1 cellular context compared by ENCODE assay signal in the genomic region with DNA sequence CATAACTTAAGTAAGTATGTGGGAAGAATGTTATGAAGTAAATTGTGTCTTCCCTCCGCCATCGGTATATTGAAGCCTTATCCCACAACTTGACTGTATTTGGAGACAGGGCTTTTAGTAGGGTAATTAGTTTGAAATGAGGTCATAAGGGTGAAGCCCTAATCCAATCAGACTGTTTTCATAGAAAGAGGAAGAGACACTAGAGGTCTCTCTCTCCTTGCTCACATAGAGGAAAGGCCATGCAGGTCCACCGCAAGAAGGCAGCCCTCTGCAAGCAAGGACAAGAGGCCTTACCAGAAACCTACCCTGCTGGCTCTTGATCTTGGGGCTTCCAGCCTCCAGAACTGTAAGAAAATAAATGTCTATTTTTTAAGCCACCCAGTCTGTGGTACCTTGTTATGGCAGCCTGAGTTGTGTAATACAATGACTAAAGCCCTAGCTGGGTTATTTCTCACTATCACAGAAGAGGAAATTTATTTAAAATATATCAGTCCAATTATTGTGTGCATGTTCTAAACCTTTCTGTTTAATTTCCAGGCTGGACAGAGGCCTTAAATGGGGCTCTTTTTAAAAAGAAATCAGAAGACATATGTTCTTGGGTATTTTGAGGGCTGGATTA.
TF ChIP-seq lines count a peak whose summit lies in the region.

No MANE protein-coding gene starts in this region.

TF ChIP-seq in WTC11, 78 proteins besides CTCF, POLR2A, EP300 and RAD21 (continued from another document):
- TF ChIP-seq, protein P1, sequence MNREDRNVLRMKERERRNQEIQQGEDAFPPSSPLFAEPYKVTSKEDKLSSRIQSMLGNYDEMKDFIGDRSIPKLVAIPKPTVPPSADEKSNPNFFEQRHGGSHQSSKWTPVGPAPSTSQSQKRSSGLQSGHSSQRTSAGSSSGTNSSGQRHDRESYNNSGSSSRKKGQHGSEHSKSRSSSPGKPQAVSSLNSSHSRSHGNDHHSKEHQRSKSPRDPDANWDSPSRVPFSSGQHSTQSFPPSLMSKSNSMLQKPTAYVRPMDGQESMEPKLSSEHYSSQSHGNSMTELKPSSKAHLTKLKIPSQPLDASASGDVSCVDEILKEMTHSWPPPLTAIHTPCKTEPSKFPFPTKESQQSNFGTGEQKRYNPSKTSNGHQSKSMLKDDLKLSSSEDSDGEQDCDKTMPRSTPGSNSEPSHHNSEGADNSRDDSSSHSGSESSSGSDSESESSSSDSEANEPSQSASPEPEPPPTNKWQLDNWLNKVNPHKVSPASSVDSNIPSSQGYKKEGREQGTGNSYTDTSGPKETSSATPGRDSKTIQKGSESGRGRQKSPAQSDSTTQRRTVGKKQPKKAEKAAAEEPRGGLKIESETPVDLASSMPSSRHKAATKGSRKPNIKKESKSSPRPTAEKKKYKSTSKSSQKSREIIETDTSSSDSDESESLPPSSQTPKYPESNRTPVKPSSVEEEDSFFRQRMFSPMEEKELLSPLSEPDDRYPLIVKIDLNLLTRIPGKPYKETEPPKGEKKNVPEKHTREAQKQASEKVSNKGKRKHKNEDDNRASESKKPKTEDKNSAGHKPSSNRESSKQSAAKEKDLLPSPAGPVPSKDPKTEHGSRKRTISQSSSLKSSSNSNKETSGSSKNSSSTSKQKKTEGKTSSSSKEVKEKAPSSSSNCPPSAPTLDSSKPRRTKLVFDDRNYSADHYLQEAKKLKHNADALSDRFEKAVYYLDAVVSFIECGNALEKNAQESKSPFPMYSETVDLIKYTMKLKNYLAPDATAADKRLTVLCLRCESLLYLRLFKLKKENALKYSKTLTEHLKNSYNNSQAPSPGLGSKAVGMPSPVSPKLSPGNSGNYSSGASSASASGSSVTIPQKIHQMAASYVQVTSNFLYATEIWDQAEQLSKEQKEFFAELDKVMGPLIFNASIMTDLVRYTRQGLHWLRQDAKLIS (CRISPR knock-in tag; IDR thresholded peaks at IDR 0.05; ENCODE audit: borderline replicate concordance), result no peak
